ENCODE assay signal across 3 cellular contexts in the genomic region with DNA sequence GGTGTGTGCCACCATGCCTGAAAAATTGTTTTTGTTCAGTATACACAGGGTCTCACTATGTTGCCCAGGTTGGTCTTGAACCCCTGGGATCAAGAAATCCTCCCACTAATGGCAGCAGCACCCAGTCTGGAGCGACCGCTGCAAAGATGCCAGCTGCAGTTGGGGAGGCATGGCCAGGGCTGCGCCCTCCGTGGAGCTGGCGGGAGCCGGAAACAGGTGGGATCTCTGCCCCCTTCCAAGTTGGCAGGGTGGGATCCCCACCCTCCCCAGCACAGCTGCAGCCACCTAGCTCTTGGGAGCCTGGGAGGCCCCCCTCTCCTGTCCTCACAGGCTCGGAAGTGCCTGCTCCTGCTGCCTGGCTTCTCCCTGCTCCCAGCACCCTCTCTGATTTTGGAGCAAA.
"Had no signal": no experiment of that assay in that cellular context is flagged by ENCODE, and none has a peak within 500 bp of the region (broad histone marks: within the 10 kb centered on the region; RNA-seq: fewer than 3 reads in every experiment).

No MANE protein-coding gene starts in this region.

- ATAC-seq: GM12878 had no signal

- DNase-seq: GDM1, GF-D8 had no signal

- H3K4me3 ChIP-seq: GM12878 had no signal
